ENCODE assay signal across 27 cellular contexts in the genomic region with DNA sequence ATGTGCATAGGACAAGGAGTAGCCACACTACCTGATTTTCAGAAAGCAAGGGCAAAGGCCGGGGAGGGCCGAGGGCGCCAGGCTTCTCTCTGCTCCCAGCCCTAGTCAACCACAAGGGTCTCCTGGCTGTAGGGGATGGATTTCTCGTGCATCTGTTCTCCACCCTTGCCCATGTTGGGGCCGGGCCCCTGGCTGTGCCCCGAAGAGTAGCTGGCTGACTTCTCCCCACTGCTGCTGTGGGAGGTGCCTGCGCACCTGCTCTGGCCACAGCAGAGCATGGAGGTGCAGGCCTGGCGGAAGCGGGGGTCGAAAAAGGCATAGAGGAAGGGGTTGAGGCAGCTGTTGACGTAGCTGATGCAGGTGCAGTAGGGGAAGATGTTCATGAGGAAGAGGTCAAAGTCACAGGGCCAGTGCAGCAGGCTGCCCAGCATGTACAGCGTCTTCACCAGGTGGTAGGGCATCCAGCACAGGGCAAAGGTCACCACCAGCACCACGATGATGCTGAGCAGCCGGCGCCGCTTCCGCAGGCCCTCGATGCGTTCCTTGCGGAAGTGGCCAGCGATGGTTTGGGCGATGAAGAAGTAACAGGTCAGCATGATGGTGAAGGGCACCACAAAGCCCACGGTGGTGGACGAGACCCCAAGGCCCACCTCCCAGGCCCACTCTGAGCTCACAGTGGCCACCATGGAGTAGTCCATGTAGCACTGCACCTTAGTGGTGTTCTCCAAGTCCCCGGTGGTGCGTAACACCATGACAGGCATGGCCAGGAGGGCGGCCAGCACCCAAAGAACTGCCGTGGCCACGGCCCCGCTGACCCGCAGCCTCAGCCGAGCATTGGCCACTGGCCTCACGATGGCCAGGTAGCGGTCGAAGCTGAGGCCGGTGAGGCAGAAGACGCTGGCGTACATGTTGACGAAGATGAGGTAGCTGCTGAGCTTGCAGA. TPM values are rescaled to one million over a fixed set of nuclear protein-coding genes. Genes with fewer than 3 reads are reported as not detected.
DNase-seq lines count a peak whose midpoint lies in the region; ATAC-seq and TF ChIP-seq lines count a peak whose summit lies in the region.
"Had no signal": no experiment of that assay in that cellular context is flagged by ENCODE, and none has a peak within 500 bp of the region (broad histone marks: within the 10 kb centered on the region; RNA-seq: fewer than 3 reads in every experiment).

No MANE protein-coding gene starts in this region.

- H3K4me3 Mint-ChIP-seq in T-helper 17 cell (no peak overlapping the region), natural killer cell (peak overlapping the region; percentile 49)
- no peak overlapping the region for H3K4me3 Mint-ChIP-seq in activated naive CD8-positive, alpha-beta T cell treated with anti-CD3 and anti-CD28 coated beads for 36 hours
- H3K4me3 Mint-ChIP-seq: activated CD8-positive, alpha-beta T cell treated with anti-CD3 and anti-CD28 coated beads for 36 hours; activated naive CD4-positive, alpha-beta T cell treated with anti-CD3 and anti-CD28 coated beads, Interleukin-2, amount 50 U/mL, for 24 hours; activated T-helper 17 cell treated with anti-CD3 and anti-CD28 coated beads, Interleukin-2, amount 50 U/mL, for 72 hours; T-helper 1 cell treated with Interleukin-12 subunit alpha and Interleukin-12 subunit beta and Interleukin-4 antibody, amounts not matched to agents 30 μg/mL and 1 μg/mL, for 36 hours had no signal

- H3K4me3 ChIP-seq in esophagus muscularis mucosa (peak overlapping the region in 3 of 4 donors; percentile 10 to 30 (median 16)), smooth muscle cell (peak overlapping the region; percentile 48)
- H3K4me3 ChIP-seq: SJSA1 had no signal

- no peak for DNase-seq in T-helper 17 cell
- no peak for DNase-seq in esophagus muscularis mucosa (ENCODE audit: extremely low spot score)
- DNase-seq in natural killer cell = no peak
- DNase-seq in smooth muscle cell (lab: John Stamatoyannopoulos, UW; ENCODE audit: unreplicated experiment) = no peak
- DNase-seq in activated naive CD8-positive, alpha-beta T cell treated with anti-CD3 and anti-CD28 coated beads for 36 hours = no peak
- no peak for DNase-seq in T-helper 1 cell
- DNase-seq in G401 (ENCODE audit: low spot score) = no peak
- DNase-seq: activated CD4-positive, CD25-positive, alpha-beta regulatory T cell treated with anti-CD3 and anti-CD28 coated beads, Interleukin-2, amount 50 U/mL, for 72 hours; activated CD8-positive, alpha-beta T cell treated with anti-CD3 and anti-CD28 coated beads for 36 hours; cortex of kidney; DMS79 treated with DMSO at 0.1 percent for 48 hours; MM.1S; NCI-H1417 treated with DMSO at 0.1 percent for 48 hours; NCI-H2081; NCI-H2227 treated with DMSO at 0.1 percent for 48 hours; NCI-H526 treated with DMSO at 0.1 percent for 48 hours; trophoblast cell had no signal

- H3K4me1 Mint-ChIP-seq in T-helper 17 cell (peaks cover 15% of the 10 kb centered on the region), natural killer cell (peaks cover 26 to 43% of the 10 kb centered on the region in 2 donors)
- H3K4me1 Mint-ChIP-seq in activated naive CD8-positive, alpha-beta T cell treated with anti-CD3 and anti-CD28 coated beads for 36 hours = peaks cover 2% of the 10 kb centered on the region
- H3K4me1 Mint-ChIP-seq: activated naive CD4-positive, alpha-beta T cell treated with anti-CD3 and anti-CD28 coated beads, Interleukin-2, amount 50 U/mL, for 24 hours had no signal

- H3K36me3 ChIP-seq in esophagus muscularis mucosa (no peaks in the 10 kb centered on the region), smooth muscle cell (ENCODE audit: low read depth) (no peaks in the 10 kb centered on the region)
- H3K36me3 ChIP-seq: gastroesophageal sphincter, neutrophil, SJSA1 had no signal

- intact Hi-C loops in esophagus muscularis mucosa (cut with DNase I) (no loop called here), natural killer cell (cut with micrococcal nuclease) (no loop called here)

- H3K9ac ChIP-seq in smooth muscle cell (ENCODE audit: low read depth) = peak overlapping the region; percentile 18
- H3K9ac ChIP-seq: KMS-11 had no signal

- H3K79me2 ChIP-seq in smooth muscle cell (ENCODE audit: low read depth) = peaks cover 41% of the 10 kb centered on the region

- H3K27ac ChIP-seq in esophagus muscularis mucosa (replicated peaks in 1 of 4) (peak overlapping the region in 2 of 4 donors; percentile 7 to 32), smooth muscle cell (ENCODE audit: low read depth) (peak overlapping the region; percentile 55)
- H3K27ac ChIP-seq: C4-2B, KMS-11, neutrophil, SJSA1 had no signal

- H3K4me2 ChIP-seq in smooth muscle cell = peak overlapping the region; percentile 94
- H3K4me2 ChIP-seq: KMS-11 had no signal

- H3K9me3 Mint-ChIP-seq in natural killer cell = no peaks in the 10 kb centered on the region
- H3K9me3 Mint-ChIP-seq in activated naive CD8-positive, alpha-beta T cell treated with anti-CD3 and anti-CD28 coated beads for 36 hours = no peaks in the 10 kb centered on the region
- H3K9me3 Mint-ChIP-seq: activated CD8-positive, alpha-beta T cell treated with anti-CD3 and anti-CD28 coated beads for 36 hours; activated naive CD4-positive, alpha-beta T cell treated with anti-CD3 and anti-CD28 coated beads, Interleukin-2, amount 50 U/mL, for 24 hours; activated T-helper 17 cell treated with anti-CD3 and anti-CD28 coated beads, Interleukin-2, amount 50 U/mL, for 72 hours; T-helper 1 cell treated with Interleukin-12 subunit alpha and Interleukin-12 subunit beta and Interleukin-4 antibody, amounts not matched to agents 30 μg/mL and 1 μg/mL, for 36 hours had no signal

- H4K20me1 ChIP-seq in smooth muscle cell (ENCODE audit: low read depth) = no peaks in the 10 kb centered on the region

- WGBS in esophagus muscularis mucosa = 72% methylated on average over 29 of the region's 39 CpGs
- 75% methylated on average over 39 of the region's 39 CpGs for WGBS in smooth muscle cell (ENCODE audit: low lambda C conversion rate)

- TF ChIP-seq CTCF in esophagus muscularis mucosa (IDR thresholded peaks at IDR 0.05) (no peak), natural killer cell (IDR thresholded peaks at IDR 0.05) (no peak), smooth muscle cell (IDR thresholded peaks at IDR 0.05; ENCODE audit: borderline replicate concordance, insufficient read depth, poor library complexity, severe bottlenecking) (no peak)

- no peak for ATAC-seq in T-helper 17 cell
- ATAC-seq in natural killer cell = no peak
- ATAC-seq: activated CD8-positive, alpha-beta T cell treated with anti-CD3 and anti-CD28 coated beads for 36 hours; activated T-helper 17 cell treated with anti-CD3 and anti-CD28 coated beads, Interleukin-2, amount 50 U/mL, for 72 hours; gastroesophageal sphincter had no signal

- H2AFZ ChIP-seq in smooth muscle cell (ENCODE audit: low read depth) = no peak overlapping the region

- no peak for TF ChIP-seq EP300 in esophagus muscularis mucosa (IDR thresholded peaks at IDR 0.05)

- TF ChIP-seq POLR2A in esophagus muscularis mucosa (IDR thresholded peaks at IDR 0.05; ENCODE audit: low read depth) = no peak

- H3F3A ChIP-seq in smooth muscle cell (ENCODE audit: low read depth) = peaks cover 13% of the 10 kb centered on the region

- in situ Hi-C loops in G401 (cut with HindIII; ENCODE audit: low sequenced_read_pairs) = no loop called here

- no peaks in the 10 kb centered on the region for H3K9me3 ChIP-seq in T-helper 17 cell (ENCODE audit: control insufficient read depth, low read length, poor library complexity, severe bottlenecking)
- no peaks in the 10 kb centered on the region for H3K9me3 ChIP-seq in esophagus muscularis mucosa
- H3K9me3 ChIP-seq in smooth muscle cell (replicated peaks; ENCODE audit: low read depth) = no peaks in the 10 kb centered on the region
- H3K9me3 ChIP-seq: gastroesophageal sphincter, neutrophil, SJSA1 had no signal

- H3K27ac Mint-ChIP-seq in T-helper 17 cell (peak overlapping the region; percentile 29), natural killer cell (no peak overlapping the region)
- H3K27ac Mint-ChIP-seq in activated naive CD8-positive, alpha-beta T cell treated with anti-CD3 and anti-CD28 coated beads for 36 hours = no peak overlapping the region
- H3K27ac Mint-ChIP-seq: activated CD8-positive, alpha-beta T cell treated with anti-CD3 and anti-CD28 coated beads for 36 hours; activated naive CD4-positive, alpha-beta T cell treated with anti-CD3 and anti-CD28 coated beads, Interleukin-2, amount 50 U/mL, for 24 hours; activated T-helper 17 cell treated with anti-CD3 and anti-CD28 coated beads, Interleukin-2, amount 50 U/mL, for 72 hours; T-helper 1 cell treated with Interleukin-12 subunit alpha and Interleukin-12 subunit beta and Interleukin-4 antibody, amounts not matched to agents 30 μg/mL and 1 μg/mL, for 36 hours had no signal

- H3K27me3 ChIP-seq in esophagus muscularis mucosa (peaks cover 0 to 56% (median 0%) of the 10 kb centered on the region in 4 donors), smooth muscle cell (ENCODE audit: low read depth) (no peaks in the 10 kb centered on the region)

- H3K36me3 Mint-ChIP-seq in T-helper 17 cell (ENCODE audit: low read depth) (peaks cover 12% of the 10 kb centered on the region), natural killer cell (no peaks in the 10 kb centered on the region)
- H3K36me3 Mint-ChIP-seq in activated naive CD8-positive, alpha-beta T cell treated with anti-CD3 and anti-CD28 coated beads for 36 hours = no peaks in the 10 kb centered on the region
- H3K36me3 Mint-ChIP-seq: activated naive CD4-positive, alpha-beta T cell treated with anti-CD3 and anti-CD28 coated beads, Interleukin-2, amount 50 U/mL, for 24 hours had no signal

- peaks cover 91% of the 10 kb centered on the region for H3K27me3 Mint-ChIP-seq in T-helper 17 cell
- peaks cover 30 to 32% of the 10 kb centered on the region in 2 donors for H3K27me3 Mint-ChIP-seq in natural killer cell (ENCODE audit: low read depth in 2 of 2)
- H3K27me3 Mint-ChIP-seq in activated naive CD8-positive, alpha-beta T cell treated with anti-CD3 and anti-CD28 coated beads for 36 hours = peaks cover 72% of the 10 kb centered on the region

- H3K4me1 ChIP-seq in esophagus muscularis mucosa (peaks cover 0 to 5% (median 2%) of the 10 kb centered on the region in 4 donors), smooth muscle cell (ENCODE audit: low read depth) (peaks cover 44% of the 10 kb centered on the region)
- H3K4me1 ChIP-seq: SJSA1 had no signal

RNA-seq across cellular contexts. Expression of a gene that starts 1.0 kb away (rescaled TPM):
- total RNA-seq in T-helper 17 cell (not detected), esophagus muscularis mucosa (1 to 10 TPM; 1.7 to 6.3 (median 3.8) TPM), natural killer cell (under 1 TPM in 1 of 3 donors, not detected in 2; 0.07 TPM), smooth muscle cell (98.5 and 103 TPM in 2 replicates)
- polyA plus RNA-seq in smooth muscle cell = 121 and 214 TPM in 2 replicates
- not detected for total RNA-seq in activated naive CD8-positive, alpha-beta T cell treated with anti-CD3 and anti-CD28 coated beads for 36 hours
- not detected in 2 replicates for total RNA-seq in G401 (2014; rRNA removed; shearing (Covaris generic))
- total RNA-seq: activated CD8-positive, alpha-beta T cell treated with anti-CD3 and anti-CD28 coated beads for 36 hours; activated T-helper 17 cell treated with anti-CD3 and anti-CD28 coated beads, Interleukin-2, amount 50 U/mL, for 72 hours; HT1080; pulmonary artery endothelial cell; SJSA1 had no signal

RNA-seq across cellular contexts. Expression of a gene that starts 54.3 kb away (rescaled TPM):
- total RNA-seq in T-helper 17 cell (not detected), esophagus muscularis mucosa (under 1 TPM; under 0.01 to 0.39 (median 0.19) TPM), natural killer cell (not detected), smooth muscle cell (0.18 TPM in 1 of 2 replicates, not detected in the other)
- 0.04 and 0.10 TPM in 2 replicates for polyA plus RNA-seq in smooth muscle cell
- total RNA-seq in activated naive CD8-positive, alpha-beta T cell treated with anti-CD3 and anti-CD28 coated beads for 36 hours = not detected
- not detected in 2 replicates for total RNA-seq in G401 (2014; rRNA removed; shearing (Covaris generic))
- total RNA-seq: activated CD8-positive, alpha-beta T cell treated with anti-CD3 and anti-CD28 coated beads for 36 hours; activated T-helper 17 cell treated with anti-CD3 and anti-CD28 coated beads, Interleukin-2, amount 50 U/mL, for 72 hours; HT1080; pulmonary artery endothelial cell; SJSA1 had no signal

Comparison
In these comparisons a context has a peak if more than half of its experiments do, and no peak if none do; other contexts are left out.
1. RNA of a gene that starts 1.0 kb away (total RNA-seq): 98.5 to 103 TPM in smooth muscle cell; 1.7 to 6.3 TPM in esophagus muscularis mucosa, 0.07 TPM in natural killer cell, not detected in T-helper 17 cell, not detected in activated naive CD8-positive, alpha-beta T cell treated with anti-CD3 and anti-CD28 coated beads for 36 hours and not detected in G401; every median in the first group is over 10 times any median in the second.